In genomic region chr2:99666256-99666655, GRCh38 we compare ENCODE assay signal across 1 cellular context.
TF ChIP-seq lines count a peak whose summit lies in the region.

No MANE protein-coding gene starts in this region.

TF ChIP-seq in K562, 482 proteins besides CTCF, POLR2A, EP300 and RAD21 (continued from another document):
- TF ChIP-seq NKRF (IDR thresholded peaks at IDR 0.05; ENCODE audit: borderline replicate concordance) = no peak
